8 cellular contexts compared by ENCODE assay signal in genomic region chr19:31349160-31349881, GRCh38. TPM values are rescaled to one million over a fixed set of nuclear protein-coding genes. Genes with fewer than 3 reads are reported as not detected.
A peak's percentile ranks its signal among the peaks of the same experiment; 100 is the strongest.
DNase-seq lines count a peak whose midpoint lies in the region; ATAC-seq and TF ChIP-seq lines count a peak whose summit lies in the region.

Gene TSHZ3 (minus strand): TSS chr19:31349436. CDS start chr19:31349219, 217 bp downstream.

- H3K4me1 Mint-ChIP-seq in GM23338 = peaks cover 54% of the 10 kb centered on the region

- TF ChIP-seq POLR2A in body of pancreas (IDR thresholded peaks at IDR 0.05) = no peak

- ATAC-seq in GM23338 (peak; percentile 13), body of pancreas (peak; percentile 49), GM18517 (IDR thresholded peaks at IDR 0.05; ENCODE audit: unreplicated experiment) (no peak)

- peaks cover 5% of the 10 kb centered on the region; the same call in 2 of the 3 replicates for H3K9me3 Mint-ChIP-seq in GM23338

- TF ChIP-seq CTCF in GM23338 (conservative IDR thresholded peaks at IDR 0.05; ENCODE audit: low read depth in 2 of 2) (no peak), body of pancreas (IDR thresholded peaks at IDR 0.05) (no peak)

- peaks cover 53% of the 10 kb centered on the region for H3K27me3 Mint-ChIP-seq in GM23338 (ENCODE audit: insufficient read depth, low read depth, poor library complexity)

- peaks cover 7% of the 10 kb centered on the region for H3F3A ChIP-seq in GM23338 (replicated peaks; ENCODE audit: low read depth)

- peaks cover 19% of the 10 kb centered on the region for H4K20me1 ChIP-seq in GM23338 (replicated peaks; ENCODE audit: insufficient read depth)

- peaks cover 40% of the 10 kb centered on the region for H3K79me2 ChIP-seq in GM23338 (replicated peaks; ENCODE audit: insufficient read depth)

- 0 to 2% methylated on average over 19 to 70 of the region's 86 CpGs for WGBS in body of pancreas, 2 donors

- H3K27ac Mint-ChIP-seq in GM23338 = no peak within 1 kb of the TSS

- peak within 1 kb of the TSS; percentile 72; the same call in 1 of the 2 replicates for H2AFZ ChIP-seq in GM23338

- DNase-seq in GM23338 (ENCODE audit: low spot score) (peak; percentile 85), SK-MEL-5 (ENCODE audit: low read depth, low spot score) (peak; percentile 62), body of pancreas (peak; percentile 50 to 66 (median 54)), retina (peak; percentile 26), NCI-H2029 (lab: John Stamatoyannopoulos, UW) (no peak), NCI-H345 treated with DMSO at 0.1 percent for 48 hours (lab: John Stamatoyannopoulos, UW; ENCODE audit: unreplicated experiment) (no peak)

- H3K4me2 ChIP-seq in GM23338 = peak within 1 kb of the TSS; percentile 91

- peaks cover 65% of the 10 kb centered on the region for H3K27me3 ChIP-seq in GM23338 (ENCODE audit: insufficient read depth)
- H3K27me3 ChIP-seq in body of pancreas = peaks cover 0 to 8% of the 10 kb centered on the region in 2 donors

- in situ Hi-C loops in SK-MEL-5 (cut with HindIII; ENCODE audit: low pct_unique_long_range_greater_than_20kb, low sequenced_read_pairs) = no loop called here

- H3K4me1 ChIP-seq in GM23338 (ENCODE audit: insufficient read depth) (peaks cover 50% of the 10 kb centered on the region), body of pancreas (peaks cover 22% of the 10 kb centered on the region)

- H3K9me2 ChIP-seq in GM23338 (ENCODE audit: insufficient read depth) = no peaks in the 10 kb centered on the region

- H3K4me3 ChIP-seq in GM23338 (peak within 1 kb of the TSS; percentile 92), body of pancreas (peak within 1 kb of the TSS; percentile 47 to 94), iPS-11a (ENCODE audit: low read depth, low read length) (peak within 1 kb of the TSS; percentile 60)

- peaks cover 2% of the 10 kb centered on the region; the same call in 2 of the 3 replicates for H3K36me3 Mint-ChIP-seq in GM23338 (ENCODE audit: low read depth)

- no peaks in the 10 kb centered on the region for H3K9me3 ChIP-seq in body of pancreas

- H3K27ac ChIP-seq in GM23338 (ENCODE audit: low read depth) = no peak within 1 kb of the TSS
- H3K27ac ChIP-seq in body of pancreas = peak within 1 kb of the TSS in 3 of 4 donors; percentile 47 to 73 (median 72)

- intact Hi-C loops in body of pancreas (cut with DNase I) = no loop called here

- H3K36me3 ChIP-seq in GM23338 (ENCODE audit: insufficient read depth) = no peaks in the 10 kb centered on the region
- no peaks in the 10 kb centered on the region for H3K36me3 ChIP-seq in body of pancreas (replicated peaks in 1 of 2; ENCODE audit: insufficient read depth in 1 of 2, low read depth in 2 of 2)

- peak within 1 kb of the TSS; percentile 81 for H3K4me3 Mint-ChIP-seq in GM23338

TF ChIP-seq in GM23338, 12 proteins besides CTCF, POLR2A, EP300 and RAD21 (continues in another document):
- no peak for TF ChIP-seq REST (IDR thresholded peaks at IDR 0.05; ENCODE audit: unreplicated experiment)
- no peak for TF ChIP-seq STAT1 (IDR thresholded peaks at IDR 0.05; ENCODE audit: unreplicated experiment)
- TF ChIP-seq ETS1 (IDR thresholded peaks at IDR 0.05) = no peak
- no peak for TF ChIP-seq ZNF462 (CRISPR knock-in tag; IDR thresholded peaks at IDR 0.05)
- TF ChIP-seq EZH2phosphoT487 (IDR thresholded peaks at IDR 0.05; ENCODE audit: unreplicated experiment) = no peak

RNA-seq across cellular contexts. Expression of gene TSHZ3, which starts in this region (rescaled TPM):
- total RNA-seq in GM23338 (2014; rRNA removed; shearing (Covaris generic)) = 8.7 and 8.9 TPM in 2 replicates
- polyA plus RNA-seq in GM23338 (2016; fragmentation: Nextera tagmentation; extraction: Ambion mirVana) = 3.3 and 3.8 TPM in 2 replicates
- 2.5 and 3.8 TPM in 2 replicates for total RNA-seq in SK-MEL-5 (2014; rRNA removed; shearing (Covaris generic))
- polyA plus RNA-seq in SK-MEL-5 (2015; cell fraction: cytosol; rRNA removed) = 5.7 and 8.1 TPM in 2 replicates
- polyA plus RNA-seq in SK-MEL-5 (2015; cell fraction: nucleus; rRNA removed) = 8.4 and 8.8 TPM in 2 replicates
- total RNA-seq in body of pancreas = 1 to 10 TPM; 1.3 to 3.0 TPM

Comparison
In these comparisons a context has a peak if more than half of its experiments do, and no peak if none do; other contexts are left out.
1. DNase-seq: peak in GM23338 (single experiment), SK-MEL-5 (single experiment), body of pancreas (4 of 4) and retina (single experiment); none in NCI-H2029 (single experiment) and NCI-H345 treated with DMSO at 0.1 percent for 48 hours (single experiment).
2. Peak in every context shown above with its lines, with median percentiles within 50 percentile points of each other: H3K4me3 ChIP-seq.